16 cellular contexts compared by ENCODE assay signal in genomic region chr7:139595806-139596205, GRCh38.
"Had no signal": no experiment of that assay in that cellular context is flagged by ENCODE, and none has a peak within 500 bp of the region (broad histone marks: within the 10 kb centered on the region; RNA-seq: fewer than 3 reads in every experiment).

No MANE protein-coding gene starts in this region.

- H3K27me3 ChIP-seq: gastrocnemius medialis had no signal

- ATAC-seq: esophagus mucosa; gastrocnemius medialis; stimulated activated naive CD8-positive, alpha-beta T cell treated with anti-CD3 and anti-CD28 coated beads, Interleukin-15, Interleukin-2, amounts not matched to agents 100 U/mL and 50 U/mL, for 24 hours had no signal

- H3K4me1 ChIP-seq: gastrocnemius medialis had no signal

- H3K4me1 Mint-ChIP-seq: naive B cell had no signal

- H3K9me3 ChIP-seq: gastrocnemius medialis, left ventricle myocardium inferior had no signal

- H3K4me3 ChIP-seq: gastrocnemius medialis, left ventricle myocardium inferior, lung, smooth muscle cell had no signal

- DNase-seq: central memory CD4-positive, alpha-beta T cell; cortex of kidney; effector memory CD4-positive, alpha-beta T cell; gastrocnemius medialis; glutamatergic neuron; islet precursor cell; left ventricle myocardium inferior; mesendoderm; naive B cell; stimulated activated CD4-positive, alpha-beta T cell treated with anti-CD3 and anti-CD28 coated beads, Interleukin-2, amount 100 ng/mL, for 48 hours; stimulated activated naive CD8-positive, alpha-beta T cell treated with anti-CD3 and anti-CD28 coated beads, Interleukin-15, Interleukin-2, amounts not matched to agents 100 U/mL and 50 U/mL, for 24 hours; trophoblast cell had no signal

- H3K9me3 Mint-ChIP-seq: naive B cell, nephron had no signal

- H3K4me3 Mint-ChIP-seq: naive B cell, nephron had no signal

- H3K27ac Mint-ChIP-seq: naive B cell had no signal

- H3K27ac ChIP-seq: gastrocnemius medialis, left ventricle myocardium inferior had no signal

- H3K27me3 Mint-ChIP-seq: naive B cell had no signal
